ENCODE assay signal across 24 cellular contexts in genomic region chr7:137695942-137696341, GRCh38.
A peak's percentile ranks its signal among the peaks of the same experiment; 100 is the strongest.
DNase-seq lines count a peak whose midpoint lies in the region; TF ChIP-seq lines count a peak whose summit lies in the region.
"Had no signal": no experiment of that assay in that cellular context is flagged by ENCODE, and none has a peak within 500 bp of the region (broad histone marks: within the 10 kb centered on the region; RNA-seq: fewer than 3 reads in every experiment).

No MANE protein-coding gene starts in this region.

- BruUV-seq in Calu3 (replicated peaks; lab: Mats Ljungman, UMichigan): no TSS peak

- no peak overlapping the region for H3K4me3 ChIP-seq in effector memory CD4-positive, alpha-beta T cell (ENCODE audit: insufficient read depth, low read depth, low read length, poor library complexity, severe bottlenecking)
- H3K4me3 ChIP-seq: adrenal gland, cardiac muscle cell, GM23338, spleen, thoracic aorta had no signal

- H3K36me3 ChIP-seq in effector memory CD4-positive, alpha-beta T cell (ENCODE audit: control insufficient read depth, insufficient read depth, low read length): no peaks in the 10 kb centered on the region
- H3K36me3 ChIP-seq: adrenal gland, cardiac muscle cell, spleen, thoracic aorta had no signal

- peak; percentile 8 for DNase-seq in HuH-7.5 (ENCODE audit: low spot score)
- peak; percentile 79 for DNase-seq in NCI-H748 treated with DMSO at 0.1 percent for 48 hours (lab: John Stamatoyannopoulos, UW)
- DNase-seq in foreskin melanocyte: peak; percentile 76
- peak; percentile 43 for DNase-seq in pulmonary artery endothelial cell (ENCODE audit: low read depth, low spot score)
- DNase-seq in NAMALWA (ENCODE audit: low spot score): no peak
- DNase-seq in effector memory CD4-positive, alpha-beta T cell: no peak
- DNase-seq in Calu3: no peak
- DNase-seq: activated naive CD4-positive, alpha-beta T cell; activated T-cell treated with anti-CD3 and anti-CD28 coated beads, Interleukin-2, amount 50 U/mL, for 4 hours; adrenal gland; erythroblast; foreskin keratinocyte; Kasumi-1; mammary epithelial cell; NCI-H1092; NCI-H2107; NCI-H524 treated with DMSO at 0.1 percent for 48 hours; spleen; stimulated activated CD4-positive, alpha-beta T cell treated with anti-CD3 and anti-CD28 coated beads, Interleukin-4, amount 100 ng/mL, for 24 hours; stimulated activated naive CD4-positive, alpha-beta T cell treated with Interleukin-2 at 50 U/mL for 16 hours had no signal

- H3K27ac Mint-ChIP-seq in Calu3 (ENCODE audit: unreplicated experiment): no peak overlapping the region
- H3K27ac Mint-ChIP-seq: GM23338 had no signal

- H3K4me1 ChIP-seq in effector memory CD4-positive, alpha-beta T cell (ENCODE audit: control insufficient read depth, insufficient read depth, low read length, poor library complexity, severe bottlenecking): no peaks in the 10 kb centered on the region
- H3K4me1 ChIP-seq: adrenal gland, spleen had no signal

- no peak overlapping the region for H3K4me3 Mint-ChIP-seq in Calu3 (ENCODE audit: low read depth, unreplicated experiment)
- H3K4me3 Mint-ChIP-seq: activated T-cell treated with anti-CD3 and anti-CD28 coated beads, Interleukin-2, amount 50 U/mL, for 4 hours; GM23338 had no signal

- H3K27me3 ChIP-seq in effector memory CD4-positive, alpha-beta T cell (replicated peaks; ENCODE audit: control insufficient read depth, insufficient read depth, low read length, poor library complexity, severe bottlenecking): no peaks in the 10 kb centered on the region
- H3K27me3 ChIP-seq: adrenal gland, cardiac muscle cell, dorsolateral prefrontal cortex, foreskin keratinocyte had no signal

- no peaks in the 10 kb centered on the region for H3K36me3 Mint-ChIP-seq in Calu3 (ENCODE audit: insufficient read depth, unreplicated experiment)

- intact Hi-C loops in Calu3 (cut with micrococcal nuclease; ENCODE audit: unreplicated experiment): no loop called here

- H3K9me3 Mint-ChIP-seq in Calu3 (ENCODE audit: low read depth, unreplicated experiment): no peaks in the 10 kb centered on the region
- H3K9me3 Mint-ChIP-seq: activated T-cell treated with anti-CD3 and anti-CD28 coated beads, Interleukin-2, amount 50 U/mL, for 4 hours; GM23338 had no signal

- H3K4me1 Mint-ChIP-seq in Calu3 (ENCODE audit: low read depth, unreplicated experiment): no peaks in the 10 kb centered on the region
- H3K4me1 Mint-ChIP-seq: GM23338 had no signal

- H3K27ac ChIP-seq in effector memory CD4-positive, alpha-beta T cell (ENCODE audit: insufficient read depth, low read length, poor library complexity, severe bottlenecking): no peak overlapping the region
- H3K27ac ChIP-seq: adrenal gland, cardiac muscle cell, foreskin keratinocyte, spleen, thoracic aorta had no signal

- TF ChIP-seq CTCF in Calu3 (IDR thresholded peaks at IDR 0.05; ENCODE audit: unreplicated experiment): no peak

- H3K27me3 Mint-ChIP-seq in Calu3 (ENCODE audit: unreplicated experiment): peaks cover 3% of the 10 kb centered on the region

- H3K9me3 ChIP-seq in effector memory CD4-positive, alpha-beta T cell (ENCODE audit: control insufficient read depth, low read length): no peaks in the 10 kb centered on the region
- H3K9me3 ChIP-seq: adrenal gland, spleen, thoracic aorta had no signal

- CTCF ChIA-PET in Calu3 (lab: Charles Lee): interaction anchor here (0.5 kb wide), 1 partner anchor 703 kb away, joined by 3 read pairs; no protein-coding TSS in a partner anchor

Comparison
In these comparisons a context has a peak if more than half of its experiments do, and no peak if none do; other contexts are left out.
1. DNase-seq: peak in HuH-7.5 (single experiment), NCI-H748 treated with DMSO at 0.1 percent for 48 hours (single experiment), foreskin melanocyte (single experiment) and pulmonary artery endothelial cell (single experiment); none in NAMALWA (single experiment), effector memory CD4-positive, alpha-beta T cell (0 of 3) and Calu3 (single experiment).